ENCODE assay signal across 8 cellular contexts in the genomic region with DNA sequence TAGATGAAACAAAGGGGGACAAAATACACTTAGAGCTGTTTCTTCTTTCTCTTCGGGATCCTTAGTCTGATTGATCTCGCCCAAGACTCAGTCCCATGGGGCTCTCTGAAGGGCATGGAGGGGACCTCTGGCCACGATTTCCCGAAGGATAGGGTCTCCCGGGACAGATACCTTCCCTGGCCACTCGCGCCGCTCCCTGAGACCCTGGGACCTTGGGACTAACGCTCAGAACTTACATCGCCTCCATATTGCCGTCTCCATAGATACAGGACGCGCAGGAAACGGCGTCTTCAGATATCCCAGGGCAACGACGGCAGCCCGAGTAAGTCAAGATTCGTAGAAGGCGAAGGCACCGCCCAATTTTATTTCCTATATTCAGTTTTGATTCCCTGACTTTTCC. TPM values are rescaled to one million over a fixed set of nuclear protein-coding genes. Genes with fewer than 3 reads are reported as not detected.
DNase-seq lines count a peak whose midpoint lies in the region; ATAC-seq and TF ChIP-seq lines count a peak whose summit lies in the region.

A gene with protein sequence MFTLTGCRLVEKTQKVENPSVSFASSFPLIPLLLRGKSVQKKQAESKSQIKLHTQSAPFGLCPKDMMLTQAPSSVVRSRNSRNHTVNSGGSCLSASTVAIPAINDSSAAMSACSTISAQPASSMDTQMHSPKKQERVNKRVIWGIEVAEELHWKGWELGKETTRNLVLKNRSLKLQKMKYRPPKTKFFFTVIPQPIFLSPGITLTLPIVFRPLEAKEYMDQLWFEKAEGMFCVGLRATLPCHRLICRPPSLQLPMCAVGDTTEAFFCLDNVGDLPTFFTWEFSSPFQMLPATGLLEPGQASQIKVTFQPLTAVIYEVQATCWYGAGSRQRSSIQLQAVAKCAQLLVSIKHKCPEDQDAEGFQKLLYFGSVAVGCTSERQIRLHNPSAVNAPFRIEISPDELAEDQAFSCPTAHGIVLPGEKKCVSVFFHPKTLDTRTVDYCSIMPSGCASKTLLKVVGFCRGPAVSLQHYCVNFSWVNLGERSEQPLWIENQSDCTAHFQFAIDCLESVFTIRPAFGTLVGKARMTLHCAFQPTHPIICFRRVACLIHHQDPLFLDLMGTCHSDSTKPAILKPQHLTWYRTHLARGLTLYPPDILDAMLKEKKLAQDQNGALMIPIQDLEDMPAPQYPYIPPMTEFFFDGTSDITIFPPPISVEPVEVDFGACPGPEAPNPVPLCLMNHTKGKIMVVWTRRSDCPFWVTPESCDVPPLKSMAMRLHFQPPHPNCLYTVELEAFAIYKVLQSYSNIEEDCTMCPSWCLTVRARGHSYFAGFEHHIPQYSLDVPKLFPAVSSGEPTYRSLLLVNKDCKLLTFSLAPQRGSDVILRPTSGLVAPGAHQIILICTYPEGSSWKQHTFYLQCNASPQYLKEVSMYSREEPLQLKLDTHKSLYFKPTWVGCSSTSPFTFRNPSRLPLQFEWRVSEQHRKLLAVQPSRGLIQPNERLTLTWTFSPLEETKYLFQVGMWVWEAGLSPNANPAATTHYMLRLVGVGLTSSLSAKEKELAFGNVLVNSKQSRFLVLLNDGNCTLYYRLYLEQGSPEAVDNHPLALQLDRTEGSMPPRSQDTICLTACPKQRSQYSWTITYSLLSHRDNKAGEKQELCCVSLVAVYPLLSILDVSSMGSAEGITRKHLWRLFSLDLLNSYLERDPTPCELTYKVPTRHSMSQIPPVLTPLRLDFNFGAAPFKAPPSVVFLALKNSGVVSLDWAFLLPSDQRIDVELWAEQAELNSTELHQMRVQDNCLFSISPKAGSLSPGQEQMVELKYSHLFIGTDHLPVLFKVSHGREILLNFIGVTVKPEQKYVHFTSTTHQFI (N-terminal part only) (minus strand): TSS at position 265 of the 400 bp plus-strand sequence. CDS start 2,468 bp downstream, outside the sequence.

- TF ChIP-seq CTCF in HFF-Myc (IDR thresholded peaks at IDR 0.05; ENCODE audit: low read depth, low read length, missing control alignments) (no peak), progenitor cell of endocrine pancreas (IDR thresholded peaks at IDR 0.05; ENCODE audit: unreplicated experiment) (no peak)

- H3K4me3 ChIP-seq in HFF-Myc (replicated peaks; ENCODE audit: low read depth, low read length): peak within 1 kb of the TSS; percentile 41

- no peaks in the 10 kb centered on the region for H3K9me3 Mint-ChIP-seq in activated CD8-positive, alpha-beta T cell treated with anti-CD3 and anti-CD28 coated beads, Interleukin-2, amount 10 ng/mL, durations not matched to agents 7 days and 5 days (ENCODE audit: insufficient read depth)
- H3K9me3 Mint-ChIP-seq in progenitor cell of endocrine pancreas (ENCODE audit: low read depth): no peaks in the 10 kb centered on the region

- peak within 1 kb of the TSS; percentile 22 for H3K4me3 Mint-ChIP-seq in activated CD8-positive, alpha-beta T cell treated with anti-CD3 and anti-CD28 coated beads, Interleukin-2, amount 10 ng/mL, durations not matched to agents 7 days and 5 days
- peak within 1 kb of the TSS; percentile 72 for H3K4me3 Mint-ChIP-seq in progenitor cell of endocrine pancreas (ENCODE audit: low read depth)

- no peak within 1 kb of the TSS for H3K27ac Mint-ChIP-seq in activated CD8-positive, alpha-beta T cell treated with anti-CD3 and anti-CD28 coated beads, Interleukin-2, amount 10 ng/mL, durations not matched to agents 7 days and 5 days
- no peak within 1 kb of the TSS for H3K27ac Mint-ChIP-seq in progenitor cell of endocrine pancreas

- peaks cover 44% of the 10 kb centered on the region for H3K27me3 Mint-ChIP-seq in activated CD8-positive, alpha-beta T cell treated with anti-CD3 and anti-CD28 coated beads, Interleukin-2, amount 10 ng/mL, durations not matched to agents 7 days and 5 days (ENCODE audit: low read depth)
- H3K27me3 Mint-ChIP-seq in progenitor cell of endocrine pancreas: peaks cover 69% of the 10 kb centered on the region

- peak; percentile 71 for DNase-seq in AG20443 (ENCODE audit: low spot score)
- DNase-seq in HFF-Myc (ENCODE audit: extremely low read depth, low read depth): no peak
- peak; percentile 39 for DNase-seq in activated CD8-positive, alpha-beta T cell treated with anti-CD3 and anti-CD28 coated beads, Interleukin-2, amount 10 ng/mL, durations not matched to agents 7 days and 5 days
- peak; percentile 55 for DNase-seq in globus pallidus (ENCODE audit: low spot score)
- no peak for DNase-seq in progenitor cell of endocrine pancreas (ENCODE audit: low spot score, unreplicated experiment)

- peaks cover 9% of the 10 kb centered on the region for H3K4me1 Mint-ChIP-seq in activated CD8-positive, alpha-beta T cell treated with anti-CD3 and anti-CD28 coated beads, Interleukin-2, amount 10 ng/mL, durations not matched to agents 7 days and 5 days (ENCODE audit: low read depth)
- peaks cover 3% of the 10 kb centered on the region for H3K4me1 Mint-ChIP-seq in progenitor cell of endocrine pancreas (ENCODE audit: low read depth)

- POLR2A ChIA-PET in activated CD8-positive, alpha-beta T cell treated with anti-CD3 and anti-CD28 coated beads, Interleukin-2, amount 10 ng/mL, durations not matched to agents 7 days and 5 days (lab: Charles Lee): no interaction called here

- H3K36me3 Mint-ChIP-seq in activated CD8-positive, alpha-beta T cell treated with anti-CD3 and anti-CD28 coated beads, Interleukin-2, amount 10 ng/mL, durations not matched to agents 7 days and 5 days (ENCODE audit: low read depth): no peaks in the 10 kb centered on the region
- H3K36me3 Mint-ChIP-seq in progenitor cell of endocrine pancreas (ENCODE audit: insufficient read depth): no peaks in the 10 kb centered on the region

- no peak for ATAC-seq in activated CD8-positive, alpha-beta T cell treated with anti-CD3 and anti-CD28 coated beads, Interleukin-2, amount 10 ng/mL, durations not matched to agents 7 days and 5 days
- ATAC-seq in GM21786 (IDR thresholded peaks at IDR 0.05; ENCODE audit: unreplicated experiment): no peak
- no peak for ATAC-seq in HG02798 (IDR thresholded peaks at IDR 0.05; ENCODE audit: poor library complexity, unreplicated experiment)
- ATAC-seq in HG02938 (IDR thresholded peaks at IDR 0.05; ENCODE audit: unreplicated experiment): no peak

- CTCF ChIA-PET in activated CD8-positive, alpha-beta T cell treated with anti-CD3 and anti-CD28 coated beads, Interleukin-2, amount 10 ng/mL, durations not matched to agents 7 days and 5 days (lab: Charles Lee): interaction anchor here (0.8 to 4.7 kb wide), 9 partner anchors 11 to 254 kb away, joined by 3 to 29 read pairs (median 4); no protein-coding TSS in a partner anchor

RNA-seq across cellular contexts. Expression of the gene that starts here (rescaled TPM):
- total RNA-seq in activated CD8-positive, alpha-beta T cell treated with anti-CD3 and anti-CD28 coated beads, Interleukin-2, amount 10 ng/mL, durations not matched to agents 7 days and 5 days: not detected
- 0.65 and 0.67 TPM in 2 replicates for total RNA-seq in progenitor cell of endocrine pancreas

Comparison
In these comparisons a context has a peak if more than half of its experiments do, and no peak if none do; other contexts are left out.
1. Peak in DNase-seq in activated CD8-positive, alpha-beta T cell treated with anti-CD3 and anti-CD28 coated beads, Interleukin-2, amount 10 ng/mL, durations not matched to agents 7 days and 5 days; RNA of the gene not detected or under 1 TPM.
2. DNase-seq: peak in AG20443 (single experiment) and globus pallidus (single experiment); none in HFF-Myc (single experiment) and progenitor cell of endocrine pancreas (single experiment).